ENCODE assay signal across 1 cellular context in genomic region chr6:161654209-161654608, GRCh38.
TF ChIP-seq lines count a peak whose summit lies in the region.

No MANE protein-coding gene starts in this region.

TF ChIP-seq in K562, 482 proteins besides CTCF, POLR2A, EP300 and RAD21 (continued from another document):
- TF ChIP-seq ZBTB40 (IDR thresholded peaks at IDR 0.05) (peak; percentile 66), ZBTB40 (CRISPR knock-in tag; IDR thresholded peaks at IDR 0.05) (no peak), ZNF778 (CRISPR knock-in tag; IDR thresholded peaks at IDR 0.05) (no peak), EHMT2 (IDR thresholded peaks at IDR 0.05) (peak; percentile 54; the same call in 1 of the 2 replicates), PHF20 (IDR thresholded peaks at IDR 0.05; ENCODE audit: partially characterized antibody) (no peak), MEIS2 (IDR thresholded peaks at IDR 0.05; ENCODE audit: partially characterized antibody) (no peak), NFE2 (IDR thresholded peaks at IDR 0.05; ENCODE audit: low read depth) (peak; percentile 42; the same call in 1 of the 2 replicates), SAFB2 (IDR thresholded peaks at IDR 0.05; ENCODE audit: borderline replicate concordance, low read depth, low read length, severe bottlenecking) (no peak), ELF4 (CRISPR knock-in tag; IDR thresholded peaks at IDR 0.05) (no peak), CAMTA2 (CRISPR knock-in tag; conservative IDR thresholded peaks at IDR 0.05) (no peak), NR2C2 (CRISPR knock-in tag; IDR thresholded peaks at IDR 0.05) (no peak), NR2C2 (tag; IDR thresholded peaks at IDR 0.05) (peak; percentile 77), NFATC3 (IDR thresholded peaks at IDR 0.05) (no peak)
- TF ChIP-seq, protein P1, sequence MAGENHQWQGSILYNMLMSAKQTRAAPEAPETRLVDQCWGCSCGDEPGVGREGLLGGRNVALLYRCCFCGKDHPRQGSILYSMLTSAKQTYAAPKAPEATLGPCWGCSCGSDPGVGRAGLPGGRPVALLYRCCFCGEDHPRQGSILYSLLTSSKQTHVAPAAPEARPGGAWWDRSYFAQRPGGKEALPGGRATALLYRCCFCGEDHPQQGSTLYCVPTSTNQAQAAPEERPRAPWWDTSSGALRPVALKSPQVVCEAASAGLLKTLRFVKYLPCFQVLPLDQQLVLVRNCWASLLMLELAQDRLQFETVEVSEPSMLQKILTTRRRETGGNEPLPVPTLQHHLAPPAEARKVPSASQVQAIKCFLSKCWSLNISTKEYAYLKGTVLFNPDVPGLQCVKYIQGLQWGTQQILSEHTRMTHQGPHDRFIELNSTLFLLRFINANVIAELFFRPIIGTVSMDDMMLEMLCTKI (IDR thresholded peaks at IDR 0.05; ENCODE audit: partially characterized antibody), result no peak
- TF ChIP-seq, protein P2, sequence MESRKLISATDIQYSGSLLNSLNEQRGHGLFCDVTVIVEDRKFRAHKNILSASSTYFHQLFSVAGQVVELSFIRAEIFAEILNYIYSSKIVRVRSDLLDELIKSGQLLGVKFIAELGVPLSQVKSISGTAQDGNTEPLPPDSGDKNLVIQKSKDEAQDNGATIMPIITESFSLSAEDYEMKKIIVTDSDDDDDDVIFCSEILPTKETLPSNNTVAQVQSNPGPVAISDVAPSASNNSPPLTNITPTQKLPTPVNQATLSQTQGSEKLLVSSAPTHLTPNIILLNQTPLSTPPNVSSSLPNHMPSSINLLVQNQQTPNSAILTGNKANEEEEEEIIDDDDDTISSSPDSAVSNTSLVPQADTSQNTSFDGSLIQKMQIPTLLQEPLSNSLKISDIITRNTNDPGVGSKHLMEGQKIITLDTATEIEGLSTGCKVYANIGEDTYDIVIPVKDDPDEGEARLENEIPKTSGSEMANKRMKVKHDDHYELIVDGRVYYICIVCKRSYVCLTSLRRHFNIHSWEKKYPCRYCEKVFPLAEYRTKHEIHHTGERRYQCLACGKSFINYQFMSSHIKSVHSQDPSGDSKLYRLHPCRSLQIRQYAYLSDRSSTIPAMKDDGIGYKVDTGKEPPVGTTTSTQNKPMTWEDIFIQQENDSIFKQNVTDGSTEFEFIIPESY (CRISPR knock-in tag; IDR thresholded peaks at IDR 0.05), result no peak
- TF ChIP-seq, protein P3, sequence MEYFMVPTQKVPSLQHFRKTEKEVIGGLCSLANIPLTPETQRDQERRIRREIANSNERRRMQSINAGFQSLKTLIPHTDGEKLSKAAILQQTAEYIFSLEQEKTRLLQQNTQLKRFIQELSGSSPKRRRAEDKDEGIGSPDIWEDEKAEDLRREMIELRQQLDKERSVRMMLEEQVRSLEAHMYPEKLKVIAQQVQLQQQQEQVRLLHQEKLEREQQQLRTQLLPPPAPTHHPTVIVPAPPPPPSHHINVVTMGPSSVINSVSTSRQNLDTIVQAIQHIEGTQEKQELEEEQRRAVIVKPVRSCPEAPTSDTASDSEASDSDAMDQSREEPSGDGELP (CRISPR knock-in tag; IDR thresholded peaks at IDR 0.05; ENCODE audit: borderline replicate concordance), result no peak
- TF ChIP-seq, protein P4, sequence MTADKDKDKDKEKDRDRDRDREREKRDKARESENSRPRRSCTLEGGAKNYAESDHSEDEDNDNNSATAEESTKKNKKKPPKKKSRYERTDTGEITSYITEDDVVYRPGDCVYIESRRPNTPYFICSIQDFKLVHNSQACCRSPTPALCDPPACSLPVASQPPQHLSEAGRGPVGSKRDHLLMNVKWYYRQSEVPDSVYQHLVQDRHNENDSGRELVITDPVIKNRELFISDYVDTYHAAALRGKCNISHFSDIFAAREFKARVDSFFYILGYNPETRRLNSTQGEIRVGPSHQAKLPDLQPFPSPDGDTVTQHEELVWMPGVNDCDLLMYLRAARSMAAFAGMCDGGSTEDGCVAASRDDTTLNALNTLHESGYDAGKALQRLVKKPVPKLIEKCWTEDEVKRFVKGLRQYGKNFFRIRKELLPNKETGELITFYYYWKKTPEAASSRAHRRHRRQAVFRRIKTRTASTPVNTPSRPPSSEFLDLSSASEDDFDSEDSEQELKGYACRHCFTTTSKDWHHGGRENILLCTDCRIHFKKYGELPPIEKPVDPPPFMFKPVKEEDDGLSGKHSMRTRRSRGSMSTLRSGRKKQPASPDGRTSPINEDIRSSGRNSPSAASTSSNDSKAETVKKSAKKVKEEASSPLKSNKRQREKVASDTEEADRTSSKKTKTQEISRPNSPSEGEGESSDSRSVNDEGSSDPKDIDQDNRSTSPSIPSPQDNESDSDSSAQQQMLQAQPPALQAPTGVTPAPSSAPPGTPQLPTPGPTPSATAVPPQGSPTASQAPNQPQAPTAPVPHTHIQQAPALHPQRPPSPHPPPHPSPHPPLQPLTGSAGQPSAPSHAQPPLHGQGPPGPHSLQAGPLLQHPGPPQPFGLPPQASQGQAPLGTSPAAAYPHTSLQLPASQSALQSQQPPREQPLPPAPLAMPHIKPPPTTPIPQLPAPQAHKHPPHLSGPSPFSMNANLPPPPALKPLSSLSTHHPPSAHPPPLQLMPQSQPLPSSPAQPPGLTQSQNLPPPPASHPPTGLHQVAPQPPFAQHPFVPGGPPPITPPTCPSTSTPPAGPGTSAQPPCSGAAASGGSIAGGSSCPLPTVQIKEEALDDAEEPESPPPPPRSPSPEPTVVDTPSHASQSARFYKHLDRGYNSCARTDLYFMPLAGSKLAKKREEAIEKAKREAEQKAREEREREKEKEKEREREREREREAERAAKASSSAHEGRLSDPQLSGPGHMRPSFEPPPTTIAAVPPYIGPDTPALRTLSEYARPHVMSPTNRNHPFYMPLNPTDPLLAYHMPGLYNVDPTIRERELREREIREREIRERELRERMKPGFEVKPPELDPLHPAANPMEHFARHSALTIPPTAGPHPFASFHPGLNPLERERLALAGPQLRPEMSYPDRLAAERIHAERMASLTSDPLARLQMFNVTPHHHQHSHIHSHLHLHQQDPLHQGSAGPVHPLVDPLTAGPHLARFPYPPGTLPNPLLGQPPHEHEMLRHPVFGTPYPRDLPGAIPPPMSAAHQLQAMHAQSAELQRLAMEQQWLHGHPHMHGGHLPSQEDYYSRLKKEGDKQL (CRISPR knock-in tag; IDR thresholded peaks at IDR 0.05; ENCODE audit: borderline replicate concordance), result no peak
